In the genomic region with DNA sequence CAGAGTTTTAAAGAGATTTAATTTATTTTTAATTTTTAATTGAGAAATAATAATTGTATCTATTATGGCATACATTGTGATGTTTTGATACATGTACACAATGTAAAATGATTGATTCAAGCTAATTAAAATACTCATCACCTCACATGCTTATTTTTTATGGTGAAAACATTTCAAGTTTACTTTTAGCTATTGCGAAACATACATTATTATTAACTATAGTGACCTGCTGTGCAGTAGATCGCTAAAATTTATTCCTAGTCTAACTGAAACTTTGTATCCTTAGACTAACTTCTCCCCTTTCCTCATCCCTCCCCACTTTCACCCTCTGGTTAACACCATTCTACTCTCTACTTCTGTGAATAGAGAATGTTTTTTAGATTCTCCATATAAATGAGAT, we compare ENCODE assay signal across 7 cellular contexts.
"Had no signal": no experiment of that assay in that cellular context is flagged by ENCODE, and none has a peak within 500 bp of the region (broad histone marks: within the 10 kb centered on the region; RNA-seq: fewer than 3 reads in every experiment).

No MANE protein-coding gene starts in this region.

- H3K4me3 ChIP-seq: GM23338, HAP-1 had no signal

- H3K36me3 ChIP-seq: HAP-1 had no signal

- H3K4me1 ChIP-seq: HAP-1 had no signal

- FAIRE-seq: HTR-8/SVneo had no signal

- H3K9me3 ChIP-seq: HAP-1 had no signal

- H2AFZ ChIP-seq: GM23338 had no signal

- H3K4me2 ChIP-seq: GM23338 had no signal

- DNase-seq: H7, HFFc6, KG1 had no signal

- ATAC-seq: GM23338, HCT116 had no signal
